18 cellular contexts compared by ENCODE assay signal in the genomic region with DNA sequence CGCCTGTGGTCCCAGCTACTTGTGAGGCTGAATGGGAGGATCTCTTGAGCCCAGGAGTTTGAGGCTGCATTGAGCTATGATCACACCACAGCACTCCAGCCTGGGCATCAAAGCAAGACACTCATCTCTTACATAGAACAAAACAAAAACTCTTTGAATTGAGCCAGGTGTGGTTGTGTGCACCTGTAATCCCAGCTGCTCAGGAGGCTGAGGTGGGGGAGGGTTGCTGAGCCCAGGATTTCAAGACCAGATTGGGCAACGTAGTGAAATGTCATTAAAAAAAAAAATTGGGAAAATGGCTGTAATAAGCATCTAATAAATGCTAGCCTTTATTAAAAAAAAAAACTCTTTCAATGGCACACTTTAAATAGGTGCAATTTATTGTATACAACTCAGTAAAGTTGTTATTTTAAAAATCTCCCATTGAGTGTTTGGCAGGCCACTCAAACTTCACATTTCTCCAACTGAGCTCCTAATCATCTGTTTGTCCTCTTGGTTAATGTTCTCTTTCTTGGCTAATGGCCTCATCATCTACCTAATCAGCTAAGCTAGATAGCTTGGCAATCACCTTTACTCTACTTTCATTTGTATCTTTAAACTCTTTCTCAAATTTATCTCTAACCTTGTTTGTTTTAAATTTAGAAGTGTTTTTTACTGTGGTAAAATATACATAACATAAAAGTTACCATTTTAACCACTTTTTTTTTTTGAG. TPM values are rescaled to one million over a fixed set of nuclear protein-coding genes. Genes with fewer than 3 reads are reported as not detected.
A peak's percentile ranks its signal among the peaks of the same experiment; 100 is the strongest.
DNase-seq lines count a peak whose midpoint lies in the region; ATAC-seq and TF ChIP-seq lines count a peak whose summit lies in the region.
"Had no signal": no experiment of that assay in that cellular context is flagged by ENCODE, and none has a peak within 500 bp of the region (broad histone marks: within the 10 kb centered on the region; RNA-seq: fewer than 3 reads in every experiment).

No MANE protein-coding gene starts in this region.

- DNase-seq in DMS153 (lab: John Stamatoyannopoulos, UW) (peak; percentile 10), DMS153 treated with DMSO at 0.1 percent for 48 hours (lab: John Stamatoyannopoulos, UW; ENCODE audit: unreplicated experiment) (no peak), COLO668 (lab: John Stamatoyannopoulos, UW; ENCODE audit: unreplicated experiment) (peak; percentile 43), NCI-H2029 (lab: John Stamatoyannopoulos, UW) (peak; percentile 16), RPMI8226 (peak; percentile 20), heart left ventricle (no peak), lower lobe of right lung (no peak), Kasumi-1 (lab: John Stamatoyannopoulos, UW) (no peak)
- DNase-seq: KBM-7, MV-4-11, NCI-H1417 treated with DMSO at 0.1 percent for 48 hours, NCI-H187 treated with DMSO at 0.1 percent for 48 hours, NCI-H226, NCI-H69, SHP77 treated with DMSO at 0.1 percent for 48 hours, SK-N-SH, T-cell had no signal

- no peak for TF ChIP-seq POLR2A in heart left ventricle (IDR thresholded peaks at IDR 0.05)

- no peaks in the 10 kb centered on the region for H3K36me3 ChIP-seq in heart left ventricle
- no peaks in the 10 kb centered on the region for H3K36me3 ChIP-seq in lower lobe of right lung

- intact Hi-C loops in heart left ventricle (cut with DNase I) (no loop called here), lower lobe of right lung (cut with DNase I) (no loop called here)

- no peaks in the 10 kb centered on the region for H3K27me3 ChIP-seq in heart left ventricle
- H3K27me3 ChIP-seq in lower lobe of right lung (ENCODE audit: low read depth), result no peaks in the 10 kb centered on the region

- ATAC-seq in heart left ventricle (no peak), lower lobe of right lung (no peak)
- ATAC-seq: T-cell had no signal

- H3K27ac ChIP-seq in heart left ventricle (no peak overlapping the region), lower lobe of right lung (no peak overlapping the region)
- H3K27ac ChIP-seq: 22Rv1 had no signal

- WGBS in heart left ventricle, 4 donors, result 80 to 89% (median 84%) methylated on average over 2 of the region's 2 CpGs

- H3K9me3 ChIP-seq in heart left ventricle (no peaks in the 10 kb centered on the region), lower lobe of right lung (no peaks in the 10 kb centered on the region)
- H3K9me3 ChIP-seq: SK-N-SH had no signal

- no peak overlapping the region for H3K4me3 ChIP-seq in heart left ventricle
- no peak overlapping the region for H3K4me3 ChIP-seq in lower lobe of right lung

- H3K4me1 ChIP-seq in heart left ventricle (no peaks in the 10 kb centered on the region), lower lobe of right lung (no peaks in the 10 kb centered on the region)

- TF ChIP-seq CTCF in heart left ventricle (IDR thresholded peaks at IDR 0.05) (no peak), lower lobe of right lung (IDR thresholded peaks at IDR 0.05) (no peak)

RNA-seq across cellular contexts. Expression of a gene that starts 28.1 kb away (rescaled TPM):
- total RNA-seq in heart left ventricle (100 to 1,000 TPM; 137 to 215 (median 164) TPM), lower lobe of right lung (221 TPM)
- polyA plus RNA-seq in heart left ventricle, result 100 to 1,000 TPM; 236 to 361 TPM

Comparison
In these comparisons a context has a peak if more than half of its experiments do, and no peak if none do; other contexts are left out.
1. DNase-seq: peak in DMS153 (single experiment), COLO668 (single experiment), NCI-H2029 (single experiment) and RPMI8226 (single experiment); none in DMS153 treated with DMSO at 0.1 percent for 48 hours (single experiment), heart left ventricle (0 of 5), lower lobe of right lung (single experiment) and Kasumi-1 (0 of 2).